In genomic region chr12:93158065-93158843, GRCh38 we compare ENCODE assay signal across 36 cellular contexts.
DNase-seq lines count a peak whose midpoint lies in the region; ATAC-seq, FAIRE-seq and TF ChIP-seq lines count a peak whose summit lies in the region.
"Had no signal": no experiment of that assay in that cellular context is flagged by ENCODE, and none has a peak within 500 bp of the region (broad histone marks: within the 10 kb centered on the region; RNA-seq: fewer than 3 reads in every experiment).

No MANE protein-coding gene starts in this region.

- peaks cover 21% of the 10 kb centered on the region for H3K9me3 Mint-ChIP-seq in endodermal cell

- POLR2A ChIA-PET in SK-N-SH (lab: Yijun Ruan, JAX) (no interaction called here), HEK293 (lab: Yijun Ruan, JAX) (no interaction called here), K562 (lab: Yijun Ruan, JAX) (interaction anchor here (0.5 kb wide), 1 partner anchor 1043 kb away, joined by 3 read pairs; no protein-coding TSS in a partner anchor)

- no peaks in the 10 kb centered on the region for H3K9me3 ChIP-seq in SK-N-SH
- H3K9me3 ChIP-seq in HEK293 (ENCODE audit: control insufficient read depth, insufficient read depth, low read depth, low read length), result no peaks in the 10 kb centered on the region
- peaks cover 3% of the 10 kb centered on the region; the same call in 1 of the 2 replicates for H3K9me3 ChIP-seq in K562 (replicated peaks; ENCODE audit: control insufficient read depth, insufficient read depth, low read depth, low read length)
- H3K9me3 ChIP-seq in endodermal cell (ENCODE audit: control insufficient read depth, low read length), result peaks cover 17% of the 10 kb centered on the region
- H3K9me3 ChIP-seq: BE2C had no signal

- no peak for TF ChIP-seq CTCF in SK-N-SH (IDR thresholded peaks at IDR 0.05)
- no peak for TF ChIP-seq CTCF in HEK293 (tag by site-specific recombination; IDR thresholded peaks at IDR 0.05)
- no peak for TF ChIP-seq CTCF in K562 (IDR thresholded peaks at IDR 0.05 in 2 of 3, conservative IDR thresholded peaks at IDR 0.05 in 1 of 3; ENCODE audit: insufficient read depth in 2 of 3, low read depth in 1 of 3, low read length in 3 of 3)
- no peak for TF ChIP-seq CTCF in endodermal cell (conservative IDR thresholded peaks at IDR 0.05)

- no peak for FAIRE-seq in K562 (lab: Jason Lieb, UNC)
- FAIRE-seq: A204.1, A549, D721Med had no signal

- DNase-seq in SK-N-SH (no peak), K562 (ENCODE audit: extremely low read depth in 1 of 4, low spot score in 3 of 4) (no peak), endodermal cell (no peak), H4 (ENCODE audit: low spot score) (no peak), dedifferentiated amniotic fluid mesenchymal stem cell (ENCODE audit: extremely low spot score) (no peak), substantia nigra (lab: John Stamatoyannopoulos, UW) (no peak)
- DNase-seq: 8988T; ACHN; AML-193; BE2C; C1 segment of cervical spinal cord; Caco-2; Calu3; CD4-positive, alpha-beta memory T cell; CD4-positive, alpha-beta T cell; CD4-positive, CD25-positive, alpha-beta regulatory T cell; CD8-positive, alpha-beta memory T cell; CD8-positive, alpha-beta T cell; COR-L47; DMS 273 treated with DMSO at 0.1 percent for 48 hours; DMS153; DMS53; DMS79; DMS79 treated with DMSO at 0.1 percent for 48 hours; DND-41; EL had no signal

- no peaks in the 10 kb centered on the region for H3K9me2 ChIP-seq in SK-N-SH

- no peak overlapping the region for H3K4me3 Mint-ChIP-seq in endodermal cell
- H3K4me3 Mint-ChIP-seq: B cell; CD14-positive monocyte; CD4-positive, alpha-beta memory T cell; CD4-positive, alpha-beta T cell; CD4-positive, CD25-positive, alpha-beta regulatory T cell; CD8-positive, alpha-beta memory T cell; CD8-positive, alpha-beta T cell had no signal

- intact Hi-C loops in K562 (cut with micrococcal nuclease), result no loop called here

- H3K4me2 ChIP-seq in SK-N-SH, result no peak overlapping the region
- H3K4me2 ChIP-seq in K562 (ENCODE audit: insufficient read depth, low read length), result no peak overlapping the region
- H3K4me2 ChIP-seq: A549; BLaER1; BLaER1 treated with 17β-estradiol and CSF1 and Interleukin-3, amounts not matched to agents 10 nM and 100 nM had no signal

- H3K36me3 Mint-ChIP-seq in endodermal cell (ENCODE audit: low read depth), result peaks cover 3% of the 10 kb centered on the region
- H3K36me3 Mint-ChIP-seq: CD14-positive monocyte; CD4-positive, alpha-beta memory T cell; CD4-positive, CD25-positive, alpha-beta regulatory T cell; CD8-positive, alpha-beta T cell had no signal

- no peaks in the 10 kb centered on the region for H3K9me1 ChIP-seq in K562 (ENCODE audit: control insufficient read depth, insufficient read depth, low read length)

- H3K36me3 ChIP-seq in SK-N-SH (replicated peaks in 1 of 2; ENCODE audit: control insufficient read depth in 1 of 2, insufficient read depth in 2 of 2, low read length in 1 of 2), result no peaks in the 10 kb centered on the region
- no peaks in the 10 kb centered on the region for H3K36me3 ChIP-seq in HEK293 (ENCODE audit: control insufficient read depth in 2 of 2, insufficient read depth in 1 of 2, low read length in 2 of 2)
- H3K36me3 ChIP-seq in K562 (ENCODE audit: control insufficient read depth, insufficient read depth, low read length), result no peaks in the 10 kb centered on the region
- H3K36me3 ChIP-seq in endodermal cell (ENCODE audit: control insufficient read depth, insufficient read depth, low read length), result no peaks in the 10 kb centered on the region
- H3K36me3 ChIP-seq: BE2C; BLaER1; BLaER1 treated with 17β-estradiol and CSF1 and Interleukin-3, amounts not matched to agents 10 nM and 100 nM had no signal

- BruUV-seq in K562 (replicated peaks; lab: Mats Ljungman, UMichigan), result no TSS peak

- WGBS in SK-N-SH (ENCODE audit: low lambda C conversion rate), result 92% methylated on average over 4 of the region's 4 CpGs
- WGBS in K562 (ENCODE audit: insufficient coverage, low coverage, missing lambda C conversion rate), result 68% methylated on average over 4 of the region's 4 CpGs
- 92% methylated on average over 2 to 4 of the region's 4 CpGs for WGBS in endodermal cell (ENCODE audit: insufficient coverage in 1 of 2, insufficient read length in 1 of 2), 2 experiments

- H3K4me1 Mint-ChIP-seq in endodermal cell, result peaks cover 9% of the 10 kb centered on the region
- H3K4me1 Mint-ChIP-seq: CD4-positive, CD25-positive, alpha-beta regulatory T cell; CD8-positive, alpha-beta memory T cell had no signal

- no peak for TF ChIP-seq RAD21 in SK-N-SH (IDR thresholded peaks at IDR 0.05; ENCODE audit: low read length)
- no peak for TF ChIP-seq RAD21 in K562 (CRISPR knock-in tag; conservative IDR thresholded peaks at IDR 0.05 in 1 of 2, IDR thresholded peaks at IDR 0.05 in 1 of 2)

- no peak for ATAC-seq in SK-N-SH treated with all-trans-retinoic acid at 6 μM for 48 hours
- no peak for ATAC-seq in K562
- ATAC-seq: A549; CD8-positive, alpha-beta T cell had no signal

- H3K4me1 ChIP-seq in SK-N-SH (ENCODE audit: control insufficient read depth in 1 of 2, insufficient read depth in 2 of 2, low read depth in 1 of 2, low read length in 1 of 2) (no peaks in the 10 kb centered on the region), HEK293 (ENCODE audit: control insufficient read depth, insufficient read depth, low read length) (peaks cover 10% of the 10 kb centered on the region), K562 (replicated peaks in 1 of 2; ENCODE audit: control insufficient read depth in 2 of 2, insufficient read depth in 2 of 2, low read length in 2 of 2) (no peaks in the 10 kb centered on the region; a peak in 1 of 5 replicates), endodermal cell (ENCODE audit: control insufficient read depth, insufficient read depth, low read length) (no peaks in the 10 kb centered on the region)
- H3K4me1 ChIP-seq: A549, BE2C, BLaER1 had no signal

- no peak for TF ChIP-seq POLR2A in K562 (conservative IDR thresholded peaks at IDR 0.05)

- H3K27ac ChIP-seq in SK-N-SH (ENCODE audit: low read depth in 2 of 2, low read length in 1 of 2), result no peak overlapping the region
- H3K27ac ChIP-seq in HEK293 (ENCODE audit: extremely low read depth, low read depth, low read length), result no peak overlapping the region
- no peak overlapping the region for H3K27ac ChIP-seq in K562 (ENCODE audit: extremely low read depth, low read depth, low read length)
- H3K27ac ChIP-seq in endodermal cell (ENCODE audit: low read depth, low read length), result no peak overlapping the region
- no peak overlapping the region for H3K27ac ChIP-seq in substantia nigra (ENCODE audit: low read depth, low read length, poor library complexity, severe bottlenecking)
- H3K27ac ChIP-seq: A549; BLaER1; BLaER1 treated with 17β-estradiol and CSF1 and Interleukin-3, amounts not matched to agents 10 nM and 100 nM; C4-2B had no signal

- no peaks in the 10 kb centered on the region for H4K20me1 ChIP-seq in SK-N-SH (ENCODE audit: insufficient read depth)
- no peaks in the 10 kb centered on the region for H4K20me1 ChIP-seq in K562 (replicated peaks; ENCODE audit: control insufficient read depth, insufficient read depth, low read length)
- H4K20me1 ChIP-seq: BLaER1; BLaER1 treated with 17β-estradiol and CSF1 and Interleukin-3, amounts not matched to agents 10 nM and 100 nM had no signal

- in situ Hi-C loops in K562 (cut with MboI), result no loop called here

- no peak overlapping the region for H3K4me3 ChIP-seq in SK-N-SH (ENCODE audit: low read depth in 2 of 2, low read length in 1 of 2)
- H3K4me3 ChIP-seq in HEK293 (ENCODE audit: low read depth, low read length), result no peak overlapping the region
- H3K4me3 ChIP-seq in K562, result no peak overlapping the region
- peak overlapping the region; percentile 63 for H3K4me3 ChIP-seq in endodermal cell (ENCODE audit: low read length)
- H3K4me3 ChIP-seq: A549; BLaER1; BLaER1 treated with 17β-estradiol and CSF1 and Interleukin-3, amounts not matched to agents 10 nM and 100 nM had no signal

- H2AFZ ChIP-seq in SK-N-SH (ENCODE audit: low read depth) (no peak overlapping the region), K562 (ENCODE audit: low read depth, low read length) (no peak overlapping the region)

- H3K9ac ChIP-seq in SK-N-SH (no peak overlapping the region), K562 (ENCODE audit: insufficient read depth in 1 of 2, low read depth in 2 of 2, low read length in 2 of 2) (no peak overlapping the region), endodermal cell (ENCODE audit: extremely low read depth, low read length, poor library complexity, severe bottlenecking) (no peak overlapping the region)
- H3K9ac ChIP-seq: BLaER1; BLaER1 treated with 17β-estradiol and CSF1 and Interleukin-3, amounts not matched to agents 10 nM and 100 nM had no signal

- no peaks in the 10 kb centered on the region for H3F3A ChIP-seq in SK-N-SH (replicated peaks; ENCODE audit: insufficient read depth)

- H3K27me3 ChIP-seq in SK-N-SH (ENCODE audit: insufficient read depth) (no peaks in the 10 kb centered on the region), K562 (ENCODE audit: control insufficient read depth in 2 of 2, insufficient read depth in 2 of 2, low read length in 2 of 2) (no peaks in the 10 kb centered on the region), endodermal cell (ENCODE audit: control insufficient read depth, insufficient read depth, low read length, poor library complexity, severe bottlenecking) (no peaks in the 10 kb centered on the region)
- H3K27me3 ChIP-seq: BE2C; BLaER1; BLaER1 treated with 17β-estradiol and CSF1 and Interleukin-3, amounts not matched to agents 10 nM and 100 nM had no signal

- no peak overlapping the region for H3K27ac Mint-ChIP-seq in endodermal cell
- H3K27ac Mint-ChIP-seq: B cell; CD4-positive, alpha-beta memory T cell; CD4-positive, alpha-beta T cell; CD4-positive, CD25-positive, alpha-beta regulatory T cell; CD8-positive, alpha-beta memory T cell; CD8-positive, alpha-beta T cell had no signal

- no peak for TF ChIP-seq EP300 in SK-N-SH (IDR thresholded peaks at IDR 0.05; ENCODE audit: borderline replicate concordance in 1 of 2, low read depth in 1 of 2, low read length in 1 of 2)
- TF ChIP-seq EP300 in K562 (IDR thresholded peaks at IDR 0.05; ENCODE audit: low read length), result no peak

- H3K79me2 ChIP-seq in SK-N-SH (ENCODE audit: insufficient read depth), result no peaks in the 10 kb centered on the region
- no peaks in the 10 kb centered on the region for H3K79me2 ChIP-seq in K562 (ENCODE audit: control insufficient read depth, insufficient read depth, low read length)

- H3K27me3 Mint-ChIP-seq in endodermal cell (ENCODE audit: insufficient read depth), result peaks cover 2% of the 10 kb centered on the region
- H3K27me3 Mint-ChIP-seq: B cell had no signal

- CTCF ChIA-PET in SK-N-SH (lab: Yijun Ruan, JAX) (no interaction called here), HEK293 (lab: Yijun Ruan, JAX) (no interaction called here), K562 (lab: Yijun Ruan, JAX; ENCODE audit: low intra/inter-chr PET ratio) (no interaction called here)

TF ChIP-seq in SK-N-SH treated with all-trans-retinoic acid at 6 μM for 48 hours, 23 proteins besides CTCF, POLR2A, EP300 and RAD21 (continues in another document):
- peak; percentile 94 for TF ChIP-seq ZNF8 (CRISPR knock-in tag; IDR thresholded peaks at IDR 0.05)

TF ChIP-seq in SK-N-SH, 30 proteins besides CTCF, POLR2A, EP300 and RAD21 (continues in another document):
- TF ChIP-seq FOSL2 (IDR thresholded peaks at IDR 0.05; ENCODE audit: borderline replicate concordance, low read depth), result no peak

TF ChIP-seq in HEK293, 187 proteins besides CTCF, POLR2A, EP300 and RAD21 (continues in another document):
- TF ChIP-seq ZBTB21 (tag by site-specific recombination; IDR thresholded peaks at IDR 0.05), result no peak

TF ChIP-seq in K562, 482 proteins besides CTCF, POLR2A, EP300 and RAD21 (continues in another document):
- peak; percentile 93 for TF ChIP-seq ZNF431 (CRISPR knock-in tag; IDR thresholded peaks at IDR 0.05)
